ENCODE assay signal across 25 cellular contexts in the genomic region with DNA sequence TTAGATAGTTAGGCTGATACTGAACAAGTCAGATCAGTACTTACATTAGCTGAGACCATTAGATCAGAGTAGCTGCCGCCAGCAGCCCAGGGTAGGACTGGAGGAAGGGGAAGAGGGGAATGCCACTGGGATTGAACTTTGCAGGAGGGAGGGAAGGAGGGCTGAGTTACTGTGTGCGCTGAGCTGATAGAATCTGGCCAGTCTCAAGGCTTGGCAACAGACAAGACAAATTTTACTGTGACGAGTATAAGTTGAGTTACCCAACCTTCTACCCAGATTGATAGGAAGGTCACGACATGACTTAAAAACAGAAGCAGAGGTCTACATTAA.
"Had no signal": no experiment of that assay in that cellular context is flagged by ENCODE, and none has a peak within 500 bp of the region (broad histone marks: within the 10 kb centered on the region; RNA-seq: fewer than 3 reads in every experiment).

No MANE protein-coding gene starts in this region.

- H3K4me1 ChIP-seq: colonic mucosa, prostate gland, right atrium auricular region, testis, upper lobe of left lung, uterus had no signal

- ATAC-seq: left ventricle myocardium superior; mucosa of descending colon; naive thymus-derived CD4-positive, alpha-beta T cell; sciatic nerve; stimulated activated memory B cell treated with anti-CD40 and anti-IgM and Interleukin-4, amounts not matched to agents 10 μg/mL and 1 μg/mL and 100 μg/mL, for 72 hours; stimulated activated naive CD8-positive, alpha-beta T cell treated with anti-CD3 and anti-CD28 coated beads, Interleukin-15, Interleukin-2, amounts not matched to agents 100 U/mL and 50 U/mL, for 24 hours had no signal

- DNase-seq: colonic mucosa; effector CD8-positive, alpha-beta T cell; esophagus squamous epithelium; hypothalamus; immature natural killer cell; left ventricle myocardium superior; mucosa of descending colon; naive thymus-derived CD4-positive, alpha-beta T cell; nephron progenitor cell; nucleus accumbens; stimulated activated CD4-positive, alpha-beta T cell treated with anti-CD3 and anti-CD28 coated beads, Interleukin-4, amount 100 ng/mL, for 4 hours; stimulated activated naive CD8-positive, alpha-beta T cell treated with anti-CD3 and anti-CD28 coated beads, Interleukin-15, Interleukin-2, amounts not matched to agents 100 U/mL and 50 U/mL, for 24 hours; substantia nigra; testis; upper lobe of left lung; uterus had no signal

- H3K36me3 Mint-ChIP-seq: immature natural killer cell; memory B cell; naive thymus-derived CD4-positive, alpha-beta T cell; stimulated activated memory B cell treated with anti-CD40 and anti-IgM and Interleukin-4, amounts not matched to agents 10 μg/mL and 1 μg/mL and 100 μg/mL, for 72 hours had no signal

- H3K27me3 ChIP-seq: colonic mucosa, esophagus squamous epithelium, right atrium auricular region, testis, tibial nerve, upper lobe of left lung, uterus had no signal

- H3K27ac ChIP-seq: colonic mucosa, esophagus squamous epithelium, prostate gland, right atrium auricular region, testis, tibial nerve, upper lobe of left lung, uterus had no signal

- H3K9me3 ChIP-seq: colonic mucosa, esophagus squamous epithelium, mucosa of descending colon, prostate gland, right atrium auricular region, testis, tibial nerve, upper lobe of left lung, uterus had no signal

- H3K27ac Mint-ChIP-seq: dendritic cell treated with granulocyte-macrophage colony-stimulating factor and Interleukin-4, amounts not matched to agents 40 ng/mL and 50 ng/mL, for 4 days; endodermal cell; immature natural killer cell; memory B cell; naive thymus-derived CD4-positive, alpha-beta T cell; stimulated activated memory B cell treated with anti-CD40 and anti-IgM and Interleukin-4, amounts not matched to agents 10 μg/mL and 1 μg/mL and 100 μg/mL, for 72 hours had no signal

- H3K27me3 Mint-ChIP-seq: dendritic cell treated with granulocyte-macrophage colony-stimulating factor and Interleukin-4, amounts not matched to agents 40 ng/mL and 50 ng/mL, for 4 days; memory B cell; naive thymus-derived CD4-positive, alpha-beta T cell; stimulated activated memory B cell treated with anti-CD40 and anti-IgM and Interleukin-4, amounts not matched to agents 10 μg/mL and 1 μg/mL and 100 μg/mL, for 72 hours had no signal

- H3K36me3 ChIP-seq: colonic mucosa, prostate gland, right atrium auricular region, uterus had no signal

- H3K4me3 ChIP-seq: colonic mucosa, esophagus squamous epithelium, lung, mucosa of descending colon, prostate gland, right atrium auricular region, testis, tibial nerve, upper lobe of left lung, uterus had no signal

- H3K4me1 Mint-ChIP-seq: endodermal cell; immature natural killer cell; memory B cell; nephron progenitor cell; stimulated activated memory B cell treated with anti-CD40 and anti-IgM and Interleukin-4, amounts not matched to agents 10 μg/mL and 1 μg/mL and 100 μg/mL, for 72 hours had no signal

- H3K9me3 Mint-ChIP-seq: dendritic cell treated with granulocyte-macrophage colony-stimulating factor and Interleukin-4, amounts not matched to agents 40 ng/mL and 50 ng/mL, for 4 days; immature natural killer cell; memory B cell; stimulated activated memory B cell treated with anti-CD40 and anti-IgM and Interleukin-4, amounts not matched to agents 10 μg/mL and 1 μg/mL and 100 μg/mL, for 72 hours had no signal

- H3K4me3 Mint-ChIP-seq: dendritic cell treated with granulocyte-macrophage colony-stimulating factor and Interleukin-4, amounts not matched to agents 40 ng/mL and 50 ng/mL, for 4 days; endodermal cell; immature natural killer cell; memory B cell; naive thymus-derived CD4-positive, alpha-beta T cell; nephron progenitor cell; stimulated activated memory B cell treated with anti-CD40 and anti-IgM and Interleukin-4, amounts not matched to agents 10 μg/mL and 1 μg/mL and 100 μg/mL, for 72 hours had no signal
